ENCODE assay signal across 1 cellular context in genomic region chr3:13263770-13264467, GRCh38.
TF ChIP-seq lines count a peak whose summit lies in the region.

No MANE protein-coding gene starts in this region.

TF ChIP-seq in HepG2, 621 proteins besides CTCF, POLR2A, EP300 and RAD21 (continued from another document and continues in another):
- TF ChIP-seq ZNF512 (CRISPR knock-in tag; IDR thresholded peaks at IDR 0.05) (no peak), HNF1B (CRISPR knock-in tag; IDR thresholded peaks at IDR 0.05) (peak; percentile 72), ZNF704 (CRISPR knock-in tag; IDR thresholded peaks at IDR 0.05; ENCODE audit: borderline replicate concordance) (no peak), NR2F1 (CRISPR knock-in tag; IDR thresholded peaks at IDR 0.05) (0 out of 4 replicates have a peak, but pooled peaks of 1 of the 2 experiments have one; percentile 19), CEBPB (IDR thresholded peaks at IDR 0.05; ENCODE audit: borderline replicate concordance, low read depth, low read length) (peak; percentile 6; the same call in 1 of the 2 replicates), TRIM24 (CRISPR knock-in tag; IDR thresholded peaks at IDR 0.05) (no peak), ZNF362 (CRISPR knock-in tag; IDR thresholded peaks at IDR 0.05; ENCODE audit: borderline replicate concordance) (no peak), ZNF615 (CRISPR knock-in tag; IDR thresholded peaks at IDR 0.05; ENCODE audit: borderline replicate concordance) (no peak), REST (IDR thresholded peaks at IDR 0.05; ENCODE audit: borderline replicate concordance in 1 of 2, low read depth in 1 of 2, low read length in 2 of 2) (no peak), FIP1L1 (IDR thresholded peaks at IDR 0.05; ENCODE audit: borderline replicate concordance, insufficient read depth, low read depth, low read length) (no peak), E2F5 (CRISPR knock-in tag; conservative IDR thresholded peaks at IDR 0.05) (no peak), ONECUT2 (CRISPR knock-in tag; IDR thresholded peaks at IDR 0.05) (no peak), SP140L (CRISPR knock-in tag; IDR thresholded peaks at IDR 0.05; ENCODE audit: borderline replicate concordance) (0 out of 2 replicates have a peak, but pooled peaks have one; percentile 54), CSRNP1 (CRISPR knock-in tag; IDR thresholded peaks at IDR 0.05) (no peak), SSRP1 (CRISPR knock-in tag; IDR thresholded peaks at IDR 0.05) (0 out of 2 replicates have a peak, but pooled peaks have one; percentile 15), ZNF674 (CRISPR knock-in tag; IDR thresholded peaks at IDR 0.05; ENCODE audit: low read depth) (no peak), ZBTB37 (CRISPR knock-in tag; IDR thresholded peaks at IDR 0.05) (peak; percentile 96), ZNF512B (CRISPR knock-in tag; IDR thresholded peaks at IDR 0.05; ENCODE audit: borderline replicate concordance) (no peak), ZBTB46 (CRISPR knock-in tag; IDR thresholded peaks at IDR 0.05; ENCODE audit: borderline replicate concordance) (no peak), CENPBD1 (CRISPR knock-in tag; IDR thresholded peaks at IDR 0.05; ENCODE audit: borderline replicate concordance, low read depth) (no peak), TBX3 (IDR thresholded peaks at IDR 0.05; ENCODE audit: borderline replicate concordance) (no peak), RARG (CRISPR knock-in tag; IDR thresholded peaks at IDR 0.05; ENCODE audit: low read depth) (no peak), RBFOX2 (IDR thresholded peaks at IDR 0.05; ENCODE audit: low read depth, low read length) (peak; percentile 70), BCL6 (CRISPR knock-in tag; IDR thresholded peaks at IDR 0.05) (peak; percentile 74), PLSCR1 (CRISPR knock-in tag; IDR thresholded peaks at IDR 0.05; ENCODE audit: borderline replicate concordance) (no peak), PHB2 (IDR thresholded peaks at IDR 0.05; ENCODE audit: partially characterized antibody) (no peak), ZFP37 (CRISPR knock-in tag; IDR thresholded peaks at IDR 0.05; ENCODE audit: borderline replicate concordance) (0 out of 2 replicates have a peak, but pooled peaks have one; percentile 57), MAX (IDR thresholded peaks at IDR 0.05) (peak; percentile 85), JDP2 (CRISPR knock-in tag; IDR thresholded peaks at IDR 0.05; ENCODE audit: borderline replicate concordance) (no peak)
